8 cellular contexts compared by ENCODE assay signal in genomic region chr15:67080118-67080899, GRCh38. TPM values are rescaled to one million over a fixed set of nuclear protein-coding genes. Genes with fewer than 3 reads are reported as not detected.
DNase-seq lines count a peak whose midpoint lies in the region; ATAC-seq and TF ChIP-seq lines count a peak whose summit lies in the region.

No MANE protein-coding gene starts in this region.

- peak overlapping the region; percentile 92 for H3K27ac Mint-ChIP-seq in activated CD4-positive, alpha-beta T cell treated with anti-CD3 and anti-CD28 coated beads, Interleukin-2, amount 10 ng/mL, durations not matched to agents 7 days and 5 days

- no peak for TF ChIP-seq CTCF in tibial artery (IDR thresholded peaks at IDR 0.05)

- intact Hi-C loops in tibial artery (cut with DNase I; ENCODE audit: low total_unique reads): no loop called here

- no peak overlapping the region for H3K4me3 Mint-ChIP-seq in activated CD4-positive, alpha-beta T cell treated with anti-CD3 and anti-CD28 coated beads, Interleukin-2, amount 10 ng/mL, durations not matched to agents 7 days and 5 days

- no peaks in the 10 kb centered on the region for H3K9me3 ChIP-seq in tibial artery

- CTCF ChIA-PET in activated CD4-positive, alpha-beta T cell treated with anti-CD3 and anti-CD28 coated beads, Interleukin-2, amount 10 ng/mL, durations not matched to agents 7 days and 5 days (lab: Charles Lee): interaction anchor here (0.9 to 2.2 kb wide), 9 partner anchors 9 to 40 kb away, joined by 3 to 6 read pairs (median 3); no protein-coding TSS in a partner anchor

- no peaks in the 10 kb centered on the region for H3K27me3 ChIP-seq in tibial artery

- no peaks in the 10 kb centered on the region for H3K36me3 ChIP-seq in tibial artery

- POLR2A ChIA-PET in activated CD4-positive, alpha-beta T cell treated with anti-CD3 and anti-CD28 coated beads, Interleukin-2, amount 10 ng/mL, durations not matched to agents 7 days and 5 days (lab: Charles Lee): no interaction called here

- peaks cover 87% of the 10 kb centered on the region for H3K36me3 Mint-ChIP-seq in activated CD4-positive, alpha-beta T cell treated with anti-CD3 and anti-CD28 coated beads, Interleukin-2, amount 10 ng/mL, durations not matched to agents 7 days and 5 days (ENCODE audit: low read depth)

- H3K4me3 ChIP-seq in tibial artery: peak overlapping the region in 1 of 2 donors; percentile 12

- H3K4me1 Mint-ChIP-seq in activated CD4-positive, alpha-beta T cell treated with anti-CD3 and anti-CD28 coated beads, Interleukin-2, amount 10 ng/mL, durations not matched to agents 7 days and 5 days: peaks cover 96% of the 10 kb centered on the region

- H3K27ac ChIP-seq in tibial artery: peak overlapping the region; percentile 44 to 64

- no peak for ATAC-seq in GM21619 (IDR thresholded peaks at IDR 0.05; ENCODE audit: unreplicated experiment)

- peaks cover 9 to 88% (median 50%) of the 10 kb centered on the region in 4 donors for H3K4me1 ChIP-seq in tibial artery

- H3K9me3 Mint-ChIP-seq in activated CD4-positive, alpha-beta T cell treated with anti-CD3 and anti-CD28 coated beads, Interleukin-2, amount 10 ng/mL, durations not matched to agents 7 days and 5 days: peaks cover 9% of the 10 kb centered on the region

- no peak for DNase-seq in activated CD4-positive, alpha-beta T cell treated with anti-CD3 and anti-CD28 coated beads, Interleukin-2, amount 10 ng/mL, durations not matched to agents 7 days and 5 days
- DNase-seq in activated CD4-positive, alpha-beta T cell treated with anti-CD3 and anti-CD28 coated beads for 1 hour: no peak
- DNase-seq in amniotic stem cell (lab: John Stamatoyannopoulos, UW): peak; percentile 59
- peak; percentile 91 for DNase-seq in iris pigment epithelial cell (ENCODE audit: low read depth)
- peak; percentile 58 to 76 for DNase-seq in tibial artery
- no peak for DNase-seq in NCI-H345 (lab: John Stamatoyannopoulos, UW)
- DNase-seq in NCI-H82 treated with DMSO at 0.1 percent for 48 hours (lab: John Stamatoyannopoulos, UW; ENCODE audit: unreplicated experiment): no peak

- no peaks in the 10 kb centered on the region for H3K27me3 Mint-ChIP-seq in activated CD4-positive, alpha-beta T cell treated with anti-CD3 and anti-CD28 coated beads, Interleukin-2, amount 10 ng/mL, durations not matched to agents 7 days and 5 days

RNA-seq across cellular contexts. Expression of gene SMAD3, which starts 14.9 kb away (rescaled TPM):
- total RNA-seq in activated CD4-positive, alpha-beta T cell treated with anti-CD3 and anti-CD28 coated beads, Interleukin-2, amount 10 ng/mL, durations not matched to agents 7 days and 5 days: 10 to 100 TPM; 81.6 to 83.9 TPM

Comparison
In these comparisons a context has a peak if more than half of its experiments do, and no peak if none do; other contexts are left out.
1. DNase-seq: peak in amniotic stem cell (single experiment), iris pigment epithelial cell (single experiment) and tibial artery (2 of 2); none in activated CD4-positive, alpha-beta T cell treated with anti-CD3 and anti-CD28 coated beads, Interleukin-2, amount 10 ng/mL, durations not matched to agents 7 days and 5 days (single experiment), activated CD4-positive, alpha-beta T cell treated with anti-CD3 and anti-CD28 coated beads for 1 hour (single experiment), NCI-H345 (single experiment) and NCI-H82 treated with DMSO at 0.1 percent for 48 hours (single experiment).